In the genomic region with DNA sequence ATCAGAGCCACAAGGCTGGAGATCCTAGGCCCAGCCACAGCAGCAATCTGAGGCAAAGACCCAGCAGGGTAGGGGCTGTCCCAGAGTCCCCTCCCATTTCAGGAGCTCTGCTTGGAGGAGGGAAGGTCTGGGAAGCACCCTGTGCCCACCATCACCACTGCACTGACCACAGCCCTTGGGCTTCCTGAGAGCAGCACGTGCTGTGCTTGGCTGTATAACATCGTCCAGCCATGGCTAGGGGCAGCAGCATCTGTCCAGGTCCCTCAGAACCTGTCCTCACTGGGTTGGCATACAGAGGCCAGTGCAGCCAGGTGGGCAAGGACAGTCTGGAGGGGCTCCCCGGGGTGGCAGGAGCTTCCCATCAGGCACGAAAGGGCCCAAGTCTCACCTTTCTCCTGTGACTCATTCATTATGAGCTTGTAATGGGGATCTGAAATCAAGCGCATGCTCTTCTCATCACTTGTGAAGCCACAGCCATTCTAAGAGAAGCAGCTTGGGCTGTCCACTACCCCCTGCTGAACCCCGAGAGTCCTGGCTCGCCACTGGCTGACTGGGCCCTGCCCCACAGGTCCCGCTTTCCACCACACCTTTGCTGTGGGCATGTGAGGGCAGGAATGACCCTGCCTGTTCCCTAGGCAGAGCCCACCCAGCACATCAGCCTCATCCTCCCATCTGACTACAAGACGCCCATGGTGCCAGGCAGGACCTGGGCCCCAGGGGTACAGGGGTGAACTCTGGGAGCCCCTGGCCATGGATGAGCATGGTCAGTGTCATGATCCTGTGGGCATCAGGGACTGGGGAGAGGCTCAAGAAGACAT, we compare ENCODE assay signal across 16 cellular contexts.
DNase-seq lines count a peak whose midpoint lies in the region; ATAC-seq, FAIRE-seq and TF ChIP-seq lines count a peak whose summit lies in the region.
"Had no signal": no experiment of that assay in that cellular context is flagged by ENCODE, and none has a peak within 500 bp of the region (broad histone marks: within the 10 kb centered on the region; RNA-seq: fewer than 3 reads in every experiment).

No MANE protein-coding gene starts in this region.

- no peaks in the 10 kb centered on the region for H3K9me3 ChIP-seq in BLaER1
- H3K9me3 ChIP-seq in HEK293 (ENCODE audit: control insufficient read depth, insufficient read depth, low read depth, low read length) = no peaks in the 10 kb centered on the region
- H3K9me3 ChIP-seq in K562 (replicated peaks; ENCODE audit: control insufficient read depth, insufficient read depth, low read depth, low read length) = no peaks in the 10 kb centered on the region
- H3K9me3 ChIP-seq: A549, HAP-1 had no signal

- peaks cover 5% of the 10 kb centered on the region for H3K27me3 Mint-ChIP-seq in Calu3 (ENCODE audit: unreplicated experiment)

- no peak for DNase-seq in K562 (ENCODE audit: extremely low read depth in 1 of 4, low spot score in 3 of 4)
- DNase-seq in left lobe of liver (ENCODE audit: low spot score) = peak; percentile 40
- no peak for DNase-seq in HUDEP-2 (lab: John Stamatoyannopoulos, UW; ENCODE audit: unreplicated experiment in 76 of 76)
- no peak for DNase-seq in cerebellum (ENCODE audit: low spot score)
- DNase-seq in Calu3 = no peak
- DNase-seq: KG1, NCI-H146, NCI-H2081 treated with DMSO at 0.1 percent for 48 hours, NCI-H510A, NCI-H82 had no signal

- H3K9me1 ChIP-seq in K562 (ENCODE audit: control insufficient read depth, insufficient read depth, low read length) = peaks cover 5% of the 10 kb centered on the region

- H3K27ac ChIP-seq in BLaER1 (0 out of 2 replicates have a peak overlapping the region, but pooled peaks have one; percentile 6), HEK293 (ENCODE audit: extremely low read depth, low read depth, low read length) (no peak overlapping the region), K562 (ENCODE audit: extremely low read depth, low read depth, low read length) (no peak overlapping the region)
- H3K27ac ChIP-seq: A549, C4-2B had no signal

- BruUV-seq in K562 (replicated peaks; lab: Mats Ljungman, UMichigan) = no TSS peak
- BruUV-seq in Calu3 (replicated peaks; lab: Mats Ljungman, UMichigan) = no TSS peak

- in situ Hi-C loops in K562 (cut with MboI) = no loop called here

- no peaks in the 10 kb centered on the region for H3K4me1 Mint-ChIP-seq in Calu3 (ENCODE audit: low read depth, unreplicated experiment)

- H3K9ac ChIP-seq in BLaER1 (no peak overlapping the region), K562 (ENCODE audit: insufficient read depth in 1 of 2, low read depth in 2 of 2, low read length in 2 of 2) (peak overlapping the region in 1 of 2 experiments; percentile 56; a peak in 2 of 4 replicates)

- 6% methylated on average over 9 of the region's 9 CpGs for WGBS in K562 (ENCODE audit: insufficient coverage, low coverage, missing lambda C conversion rate)

- H3K36me3 Mint-ChIP-seq in Calu3 (ENCODE audit: insufficient read depth, unreplicated experiment) = peaks cover 17% of the 10 kb centered on the region

- POLR2A ChIA-PET in HEK293 (lab: Yijun Ruan, JAX) (no interaction called here), K562 (lab: Yijun Ruan, JAX) (interaction anchor here (0.6 to 8.8 kb wide), 12 partner anchors 12 to 283 kb away, joined by 3 to 96 read pairs (median 4); no protein-coding TSS in a partner anchor)

- H3K4me1 ChIP-seq in BLaER1 = peaks cover 22% of the 10 kb centered on the region
- no peaks in the 10 kb centered on the region for H3K4me1 ChIP-seq in HEK293 (ENCODE audit: control insufficient read depth, insufficient read depth, low read length)
- peaks cover 0 to 34% of the 10 kb centered on the region in 2 experiments; a peak in 2 of 5 replicates for H3K4me1 ChIP-seq in K562 (replicated peaks in 1 of 2; ENCODE audit: control insufficient read depth in 2 of 2, insufficient read depth in 2 of 2, low read length in 2 of 2)
- H3K4me1 ChIP-seq: A549, HAP-1 had no signal

- H4K20me1 ChIP-seq in BLaER1 (peaks cover 32% of the 10 kb centered on the region), K562 (replicated peaks; ENCODE audit: control insufficient read depth, insufficient read depth, low read length) (peaks cover 44% of the 10 kb centered on the region)

- H3K27me3 ChIP-seq in BLaER1 = no peaks in the 10 kb centered on the region
- peaks cover 30 to 58% of the 10 kb centered on the region in 2 experiments for H3K27me3 ChIP-seq in K562 (ENCODE audit: control insufficient read depth in 2 of 2, insufficient read depth in 2 of 2, low read length in 2 of 2)

- no peaks in the 10 kb centered on the region for H3K79me2 ChIP-seq in K562 (ENCODE audit: control insufficient read depth, insufficient read depth, low read length)

- CTCF ChIA-PET in HEK293 (lab: Yijun Ruan, JAX) (interaction anchor here (1.1 to 3.8 kb wide), 2 partner anchors 19 to 27 kb away, joined by 4 to 17 read pairs; no protein-coding TSS in a partner anchor), K562 (lab: Yijun Ruan, JAX; ENCODE audit: low intra/inter-chr PET ratio) (interaction anchor here (0.7 kb wide), 1 partner anchor 348 kb away, joined by 3 read pairs; no protein-coding TSS in a partner anchor), Calu3 (lab: Charles Lee) (no interaction called here)

- no peaks in the 10 kb centered on the region for H3K9me3 Mint-ChIP-seq in Calu3 (ENCODE audit: low read depth, unreplicated experiment)

- TF ChIP-seq EP300 in K562 (IDR thresholded peaks at IDR 0.05; ENCODE audit: low read length) = no peak

- ATAC-seq in K562 = no peak
- ATAC-seq in left lobe of liver = no peak
- no peak for ATAC-seq in GM21526 (IDR thresholded peaks at IDR 0.05; ENCODE audit: low FRiP score, unreplicated experiment)

- no peak for TF ChIP-seq RAD21 in K562 (CRISPR knock-in tag; conservative IDR thresholded peaks at IDR 0.05 in 1 of 2, IDR thresholded peaks at IDR 0.05 in 1 of 2)

- H3K4me2 ChIP-seq in BLaER1 = no peak overlapping the region
- H3K4me2 ChIP-seq in K562 (ENCODE audit: insufficient read depth, low read length) = no peak overlapping the region
- H3K4me2 ChIP-seq: A549 had no signal

- H2AFZ ChIP-seq in K562 (ENCODE audit: low read depth, low read length) = no peak overlapping the region

- TF ChIP-seq CTCF in HEK293 (tag by site-specific recombination; IDR thresholded peaks at IDR 0.05) (no peak), K562 (IDR thresholded peaks at IDR 0.05 in 2 of 3, conservative IDR thresholded peaks at IDR 0.05 in 1 of 3; ENCODE audit: insufficient read depth in 2 of 3, low read depth in 1 of 3, low read length in 3 of 3) (no peak), Calu3 (IDR thresholded peaks at IDR 0.05; ENCODE audit: unreplicated experiment) (no peak)

- no peak for TF ChIP-seq POLR2A in K562 (conservative IDR thresholded peaks at IDR 0.05)

- no peak for FAIRE-seq in K562 (lab: Jason Lieb, UNC)
- FAIRE-seq: A549 had no signal

- no peak overlapping the region for H3K27ac Mint-ChIP-seq in Calu3 (ENCODE audit: unreplicated experiment)

- intact Hi-C loops in K562 (cut with micrococcal nuclease) = no loop called here
- intact Hi-C loops in Calu3 (cut with micrococcal nuclease; ENCODE audit: unreplicated experiment) = no loop called here

- no peak overlapping the region for H3K4me3 Mint-ChIP-seq in Calu3 (ENCODE audit: low read depth, unreplicated experiment)

- H3K36me3 ChIP-seq in BLaER1 = peaks cover 28% of the 10 kb centered on the region
- H3K36me3 ChIP-seq in HEK293 (ENCODE audit: control insufficient read depth in 2 of 2, insufficient read depth in 1 of 2, low read length in 2 of 2) = peaks cover 0 to 23% of the 10 kb centered on the region in 2 experiments; a peak in 1 of 3 replicates
- H3K36me3 ChIP-seq in K562 (ENCODE audit: control insufficient read depth, insufficient read depth, low read length) = peaks cover 19% of the 10 kb centered on the region; the same call in 2 of the 3 replicates

- no peak overlapping the region for H3K4me3 ChIP-seq in BLaER1
- H3K4me3 ChIP-seq in HEK293 (ENCODE audit: low read depth, low read length) = no peak overlapping the region
- H3K4me3 ChIP-seq in K562 = no peak overlapping the region
- H3K4me3 ChIP-seq: A549, HAP-1 had no signal

TF ChIP-seq in HEK293, 187 proteins besides CTCF, POLR2A, EP300 and RAD21:
- TF ChIP-seq ZIC2 (tag by site-specific recombination; IDR thresholded peaks at IDR 0.05) (0 out of 2 replicates have a peak, but pooled peaks have one; percentile 7), ZNF658 (tag by site-specific recombination; IDR thresholded peaks at IDR 0.05) (no peak)

TF ChIP-seq in K562, 482 proteins besides CTCF, POLR2A, EP300 and RAD21 (continues in another document):
- TF ChIP-seq MTF1 (CRISPR knock-in tag; IDR thresholded peaks at IDR 0.05; ENCODE audit: borderline replicate concordance) = no peak
- TF ChIP-seq, protein P1, sequence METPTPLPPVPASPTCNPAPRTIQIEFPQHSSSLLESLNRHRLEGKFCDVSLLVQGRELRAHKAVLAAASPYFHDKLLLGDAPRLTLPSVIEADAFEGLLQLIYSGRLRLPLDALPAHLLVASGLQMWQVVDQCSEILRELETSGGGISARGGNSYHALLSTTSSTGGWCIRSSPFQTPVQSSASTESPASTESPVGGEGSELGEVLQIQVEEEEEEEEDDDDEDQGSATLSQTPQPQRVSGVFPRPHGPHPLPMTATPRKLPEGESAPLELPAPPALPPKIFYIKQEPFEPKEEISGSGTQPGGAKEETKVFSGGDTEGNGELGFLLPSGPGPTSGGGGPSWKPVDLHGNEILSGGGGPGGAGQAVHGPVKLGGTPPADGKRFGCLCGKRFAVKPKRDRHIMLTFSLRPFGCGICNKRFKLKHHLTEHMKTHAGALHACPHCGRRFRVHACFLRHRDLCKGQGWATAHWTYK (CRISPR knock-in tag; IDR thresholded peaks at IDR 0.05) = no peak
- TF ChIP-seq, protein P2, sequence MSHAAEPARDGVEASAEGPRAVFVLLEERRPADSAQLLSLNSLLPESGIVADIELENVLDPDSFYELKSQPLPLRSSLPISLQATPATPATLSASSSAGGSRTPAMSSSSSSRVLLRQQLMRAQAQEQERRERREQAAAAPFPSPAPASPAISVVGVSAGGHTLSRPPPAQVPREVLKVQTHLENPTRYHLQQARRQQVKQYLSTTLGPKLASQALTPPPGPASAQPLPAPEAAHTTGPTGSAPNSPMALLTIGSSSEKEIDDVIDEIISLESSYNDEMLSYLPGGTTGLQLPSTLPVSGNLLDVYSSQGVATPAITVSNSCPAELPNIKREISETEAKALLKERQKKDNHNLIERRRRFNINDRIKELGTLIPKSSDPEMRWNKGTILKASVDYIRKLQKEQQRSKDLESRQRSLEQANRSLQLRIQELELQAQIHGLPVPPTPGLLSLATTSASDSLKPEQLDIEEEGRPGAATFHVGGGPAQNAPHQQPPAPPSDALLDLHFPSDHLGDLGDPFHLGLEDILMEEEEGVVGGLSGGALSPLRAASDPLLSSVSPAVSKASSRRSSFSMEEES (CRISPR knock-in tag; IDR thresholded peaks at IDR 0.05) = no peak
- TF ChIP-seq SIRT6 (IDR thresholded peaks at IDR 0.05; ENCODE audit: low read depth, low read length) = no peak
- TF ChIP-seq NUFIP1 (IDR thresholded peaks at IDR 0.05; ENCODE audit: partially characterized antibody) = no peak
- TF ChIP-seq ZNF146 (CRISPR knock-in tag; IDR thresholded peaks at IDR 0.05; ENCODE audit: unreplicated experiment) = no peak
- no peak for TF ChIP-seq THRAP3 (IDR thresholded peaks at IDR 0.05; ENCODE audit: borderline replicate concordance)
